In genomic region chr2:237512774-237513466, GRCh38 we compare ENCODE assay signal across 9 cellular contexts. TPM values are rescaled to one million over a fixed set of nuclear protein-coding genes. Genes with fewer than 3 reads are reported as not detected.
DNase-seq lines count a peak whose midpoint lies in the region; ATAC-seq and TF ChIP-seq lines count a peak whose summit lies in the region.
"Had no signal": no experiment of that assay in that cellular context is flagged by ENCODE, and none has a peak within 500 bp of the region (broad histone marks: within the 10 kb centered on the region; RNA-seq: fewer than 3 reads in every experiment).

No MANE protein-coding gene starts in this region.

- H3K4me3 ChIP-seq in DOHH2 (ENCODE audit: low read length) (no peak overlapping the region), HL-60 (replicated peaks; ENCODE audit: insufficient read depth, low read length) (no peak overlapping the region)

- H4K20me1 ChIP-seq in DOHH2 (ENCODE audit: control insufficient read depth, insufficient read depth, low read depth, low read length): no peaks in the 10 kb centered on the region

- TF ChIP-seq CTCF in DOHH2 (IDR thresholded peaks at IDR 0.05; ENCODE audit: low read depth, low read length, poor library complexity, severe bottlenecking): peak; percentile 96
- peak; percentile 66 for TF ChIP-seq CTCF in HL-60 (IDR thresholded peaks at IDR 0.05; ENCODE audit: insufficient read depth, low read length)

- no peaks in the 10 kb centered on the region for H3K79me2 ChIP-seq in DOHH2 (ENCODE audit: control insufficient read depth, low read length)

- no peaks in the 10 kb centered on the region for H3F3A ChIP-seq in DOHH2 (ENCODE audit: control insufficient read depth, insufficient read depth)

- H3K27ac ChIP-seq in DOHH2 (ENCODE audit: low read depth, low read length) (no peak overlapping the region), HL-60 (replicated peaks) (no peak overlapping the region)
- H3K27ac ChIP-seq: epithelial cell of prostate had no signal

- H3K4me2 ChIP-seq in DOHH2 (ENCODE audit: low read length): no peak overlapping the region

- no peaks in the 10 kb centered on the region for H3K9me3 ChIP-seq in DOHH2 (ENCODE audit: control insufficient read depth, insufficient read depth, low read length)

- H3K36me3 ChIP-seq in DOHH2 (ENCODE audit: control insufficient read depth, low read length): no peaks in the 10 kb centered on the region

- H3K9me2 ChIP-seq in DOHH2 (replicated peaks; ENCODE audit: control insufficient read depth, low read length): no peaks in the 10 kb centered on the region

- ATAC-seq in HG03378 (IDR thresholded peaks at IDR 0.05; ENCODE audit: unreplicated experiment): no peak

- H3K27me3 ChIP-seq in DOHH2 (ENCODE audit: control insufficient read depth, low read length) (no peaks in the 10 kb centered on the region), HL-60 (ENCODE audit: insufficient read depth, poor library complexity, severe bottlenecking) (peaks cover 3% of the 10 kb centered on the region)

- H3K4me1 ChIP-seq in DOHH2 (ENCODE audit: control insufficient read depth, low read length): peaks cover 16% of the 10 kb centered on the region

- DNase-seq in HL-60 (ENCODE audit: low read depth in 1 of 2, low spot score in 1 of 2): peak; percentile 52 to 78
- peak; percentile 92 for DNase-seq in NCI-H82 (lab: John Stamatoyannopoulos, UW)
- DNase-seq in activated CD4-positive, alpha-beta T cell treated with anti-CD3 and anti-CD28 coated beads, Interleukin-2, amount 50 U/mL, for 48 hours: peak; percentile 85 to 87
- DNase-seq in effector CD4-positive, alpha-beta T cell: peak; percentile 66
- DNase-seq in lung microvascular endothelial cell (ENCODE audit: low read depth in 2 of 2): peak; percentile 89 to 92
- DNase-seq in stimulated activated CD4-positive, alpha-beta T cell treated with anti-CD3 and anti-CD28 coated beads, TNF-alpha, amount 100 ng/mL, for 48 hours (ENCODE audit: low read depth in 3 of 3): peak; percentile 69 to 75 (median 73)

RNA-seq across cellular contexts. Expression of gene MLPH, which starts 25.9 kb away (rescaled TPM):
- 0.20 and 0.22 TPM in 2 replicates for total RNA-seq in lung microvascular endothelial cell

RNA-seq across cellular contexts. Expression of gene PRLH, which starts 53.5 kb away (rescaled TPM):
- not detected in 2 replicates for total RNA-seq in lung microvascular endothelial cell
